ENCODE assay signal across 25 cellular contexts in the genomic region with DNA sequence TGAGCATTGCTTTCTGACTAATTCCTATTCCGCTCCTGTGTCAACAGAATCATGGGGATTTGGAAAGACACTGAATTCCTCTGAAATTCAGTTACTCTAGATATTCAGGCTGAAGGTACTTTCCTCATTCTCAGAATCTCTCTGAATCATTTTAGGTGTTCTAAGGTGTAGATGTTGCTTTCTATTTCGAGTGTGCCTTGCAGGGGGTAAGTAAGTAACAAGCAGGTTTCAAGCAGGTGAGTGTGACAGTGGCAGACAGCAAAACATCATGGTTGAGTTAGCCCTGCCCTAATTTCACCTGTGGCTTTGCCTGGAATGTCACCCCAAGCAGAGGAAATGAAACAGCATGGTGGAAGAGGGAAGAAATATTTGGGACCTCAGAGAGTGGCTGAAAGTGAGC.
"Had no signal": no experiment of that assay in that cellular context is flagged by ENCODE, and none has a peak within 500 bp of the region (broad histone marks: within the 10 kb centered on the region; RNA-seq: fewer than 3 reads in every experiment).

No MANE protein-coding gene starts in this region.

- H3K4me1 ChIP-seq: colonic mucosa, esophagus muscularis mucosa, gastrocnemius medialis, heart right ventricle, parathyroid adenoma, prostate gland, right lobe of liver, spleen, tibial nerve, upper lobe of right lung had no signal

- H3K27ac ChIP-seq: colonic mucosa, epithelial cell of prostate, esophagus muscularis mucosa, gastrocnemius medialis, heart right ventricle, neural progenitor cell, parathyroid adenoma, prostate gland, right lobe of liver, spleen, tibial nerve, upper lobe of right lung had no signal

- H3K27me3 Mint-ChIP-seq: stimulated activated naive CD8-positive, alpha-beta T cell treated with anti-CD3 and anti-CD28 coated beads, Interleukin-15, Interleukin-2, amounts not matched to agents 100 ng/mL and 50 ng/mL, for 24 hours had no signal

- DNase-seq: colonic mucosa; dermis blood vessel endothelial cell; effector CD8-positive, alpha-beta T cell; gastrocnemius medialis; heart right ventricle; kidney glomerular epithelial cell; mucosa of descending colon; occipital lobe; retina; right lobe of liver; spleen; stimulated activated CD4-positive, alpha-beta T cell treated with anti-CD3 and anti-CD28 coated beads, Interleukin-15, amount 100 ng/mL, for 24 hours; stimulated activated CD4-positive, alpha-beta T cell treated with anti-CD3 and anti-CD28 coated beads, Interleukin-1b, Interleukin-23, amount 100 ng/mL, for 48 hours; stimulated activated CD4-positive, alpha-beta T cell treated with anti-CD3 and anti-CD28 coated beads, Interleukin-4, amount 100 ng/mL, for 24 hours; upper lobe of right lung had no signal

- H3K4me1 Mint-ChIP-seq: stimulated activated memory B cell treated with anti-CD40 and anti-IgM and Interleukin-4, amounts not matched to agents 10 μg/mL and 1 μg/mL and 100 μg/mL, for 72 hours had no signal

- H3K27ac Mint-ChIP-seq: natural killer cell treated with Interleukin-12 subunit alpha and Interleukin-12 subunit beta and Interleukin-15 and Interleukin-18, amount 100 ng/mL, for 72 hours; neural progenitor cell; stimulated activated memory B cell treated with anti-CD40 and anti-IgM and Interleukin-4, amounts not matched to agents 10 μg/mL and 1 μg/mL and 100 μg/mL, for 72 hours; stimulated activated naive CD8-positive, alpha-beta T cell treated with anti-CD3 and anti-CD28 coated beads, Interleukin-15, Interleukin-2, amounts not matched to agents 100 ng/mL and 50 ng/mL, for 24 hours had no signal

- H3K4me3 Mint-ChIP-seq: natural killer cell treated with Interleukin-12 subunit alpha and Interleukin-12 subunit beta and Interleukin-15 and Interleukin-18, amount 100 ng/mL, for 72 hours; neural progenitor cell; stimulated activated memory B cell treated with anti-CD40 and anti-IgM and Interleukin-4, amounts not matched to agents 10 μg/mL and 1 μg/mL and 100 μg/mL, for 72 hours; stimulated activated naive CD8-positive, alpha-beta T cell treated with anti-CD3 and anti-CD28 coated beads, Interleukin-15, Interleukin-2, amounts not matched to agents 100 ng/mL and 50 ng/mL, for 24 hours had no signal

- ATAC-seq: gastrocnemius medialis; heart right ventricle; left lobe of liver; mucosa of descending colon; natural killer cell treated with Interleukin-12 subunit alpha and Interleukin-12 subunit beta and Interleukin-15 and Interleukin-18, amount 100 ng/mL, for 72 hours; stimulated activated memory B cell treated with anti-CD40 and anti-IgM and Interleukin-4, amounts not matched to agents 10 μg/mL and 1 μg/mL and 100 μg/mL, for 72 hours; upper lobe of right lung had no signal

- H3K27me3 ChIP-seq: colonic mucosa, gastrocnemius medialis, neural progenitor cell, right lobe of liver, tibial nerve, upper lobe of right lung had no signal

- H3K4me3 ChIP-seq: colonic mucosa, esophagus muscularis mucosa, gastrocnemius medialis, heart right ventricle, mucosa of descending colon, neural progenitor cell, prostate gland, right lobe of liver, spleen, tibial nerve, upper lobe of right lung had no signal

- H3K9me3 ChIP-seq: colonic mucosa, gastrocnemius medialis, mucosa of descending colon, prostate gland, right lobe of liver, upper lobe of right lung had no signal

- H3K36me3 Mint-ChIP-seq: natural killer cell treated with Interleukin-12 subunit alpha and Interleukin-12 subunit beta and Interleukin-15 and Interleukin-18, amount 100 ng/mL, for 72 hours; stimulated activated memory B cell treated with anti-CD40 and anti-IgM and Interleukin-4, amounts not matched to agents 10 μg/mL and 1 μg/mL and 100 μg/mL, for 72 hours had no signal

- H3K36me3 ChIP-seq: colonic mucosa, esophagus muscularis mucosa, gastrocnemius medialis, heart right ventricle, neural progenitor cell, prostate gland, right lobe of liver, spleen, tibial nerve, upper lobe of right lung had no signal

- H3K9me3 Mint-ChIP-seq: natural killer cell treated with Interleukin-12 subunit alpha and Interleukin-12 subunit beta and Interleukin-15 and Interleukin-18, amount 100 ng/mL, for 72 hours had no signal
